In the genomic region with DNA sequence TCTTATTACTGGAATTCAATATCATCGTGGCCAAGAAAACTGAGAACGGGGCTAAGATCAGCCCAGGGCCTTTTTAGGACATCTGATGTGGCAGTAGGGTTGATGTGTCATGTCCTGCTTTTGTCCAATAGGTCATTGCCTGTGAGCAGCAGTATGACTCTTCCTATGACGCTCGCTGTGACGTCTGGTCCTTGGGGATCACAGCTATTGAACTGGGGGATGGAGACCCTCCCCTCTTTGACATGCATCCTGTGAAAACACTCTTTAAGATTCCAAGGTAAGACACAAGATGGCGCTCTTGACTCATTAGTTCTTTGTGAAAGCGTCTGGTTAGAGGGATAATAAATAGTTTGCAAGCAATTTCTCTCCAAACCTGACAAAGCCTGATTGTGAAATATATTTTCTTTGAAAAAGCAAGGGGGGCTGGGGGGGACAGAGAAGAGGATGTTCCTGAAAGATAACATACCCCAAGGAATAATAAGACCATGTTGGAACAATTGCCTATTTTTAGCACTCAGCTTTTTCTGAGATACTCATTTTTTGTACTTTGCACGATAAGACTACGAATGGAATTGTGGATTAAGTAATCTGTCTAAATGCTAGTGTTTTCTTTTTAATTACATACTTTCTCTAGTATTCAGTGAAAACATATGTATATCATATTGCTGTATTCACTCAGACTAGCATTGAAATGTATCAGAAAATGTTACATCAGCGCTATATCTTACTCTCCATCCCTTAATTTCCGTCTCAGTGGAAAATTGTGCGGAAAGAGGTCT, we compare ENCODE assay signal across 8 cellular contexts. TPM values are rescaled to one million over a fixed set of nuclear protein-coding genes. Genes with fewer than 3 reads are reported as not detected.
DNase-seq lines count a peak whose midpoint lies in the region; ATAC-seq, FAIRE-seq and TF ChIP-seq lines count a peak whose summit lies in the region.

No MANE protein-coding gene starts in this region.

- H3K4me2 ChIP-seq in KMS-11, result no peak overlapping the region
- H3K4me2 ChIP-seq in H1 (ENCODE audit: insufficient read depth in 1 of 2, low read depth in 2 of 2, low read length in 2 of 2), result no peak overlapping the region

- H2AFZ ChIP-seq in KMS-11 (ENCODE audit: low read depth) (no peak overlapping the region), H1 (ENCODE audit: low read length) (no peak overlapping the region)

- H3K27me3 ChIP-seq in KMS-11 (ENCODE audit: insufficient read depth, low read depth) (no peaks in the 10 kb centered on the region), H1 (replicated peaks in 1 of 4; ENCODE audit: control insufficient read depth in 3 of 4, extremely low read depth in 1 of 4, insufficient read depth in 3 of 4, low read length in 3 of 4) (no peaks in the 10 kb centered on the region)

- no peak overlapping the region for H3K18ac ChIP-seq in H1 (ENCODE audit: extremely low read depth, low read length)

- H3K79me1 ChIP-seq in H1 (ENCODE audit: low read depth, low read length), result no peaks in the 10 kb centered on the region

- intact Hi-C loops in activated CD4-positive, alpha-beta memory T cell treated with anti-CD3 and anti-CD28 coated beads for 36 hours (cut with micrococcal nuclease), result loop anchor here (2.0 kb wide), 2 partner anchors 127 to 577 kb away; no protein-coding TSS in a partner anchor

- H3K9ac ChIP-seq in KMS-11, result no peak overlapping the region
- H3K9ac ChIP-seq in H1 (replicated peaks in 1 of 4; ENCODE audit: extremely low read depth in 1 of 4, low read depth in 3 of 4, low read length in 3 of 4), result no peak overlapping the region

- TF ChIP-seq CTCF in KMS-11 (conservative IDR thresholded peaks at IDR 0.05; ENCODE audit: low read depth, low read length) (peak; percentile 83), H1 (IDR thresholded peaks at IDR 0.05; ENCODE audit: control extremely low read depth in 1 of 3, insufficient read depth in 1 of 3, low read depth in 1 of 3, low read length in 3 of 3) (peak in 2 of 3 experiments; percentile 69 to 72; a peak in 3 of 4 replicates), nephron progenitor cell (IDR thresholded peaks at IDR 0.05) (peak; percentile 66)

- H4K5ac ChIP-seq in H1 (ENCODE audit: insufficient read length, low read depth, low read length), result no peak overlapping the region

- H3K4me1 ChIP-seq in KMS-11 (ENCODE audit: low read depth, poor library complexity, severe bottlenecking), result peaks cover 2% of the 10 kb centered on the region
- H3K4me1 ChIP-seq in H1 (replicated peaks in 1 of 4; ENCODE audit: control insufficient read depth in 3 of 4, insufficient read depth in 4 of 4, low read length in 3 of 4), result peaks cover 0 to 4% (median 1%) of the 10 kb centered on the region in 4 experiments; a peak in 2 of 7 replicates

- no peaks in the 10 kb centered on the region for H3K9me3 ChIP-seq in H1 (ENCODE audit: insufficient read depth in 2 of 2, low read depth in 1 of 2, low read length in 1 of 2)

- H2BK20ac ChIP-seq in H1 (ENCODE audit: low read length), result no peak overlapping the region; the same call in 1 of the 2 replicates

- H4K20me1 ChIP-seq in KMS-11 (ENCODE audit: insufficient read depth) (no peaks in the 10 kb centered on the region), H1 (replicated peaks in 1 of 2; ENCODE audit: control insufficient read depth in 1 of 2, insufficient read depth in 2 of 2, low read length in 2 of 2) (no peaks in the 10 kb centered on the region)

- no peak overlapping the region for H2AK5ac ChIP-seq in H1 (ENCODE audit: low read depth, low read length)

- H3K36me3 Mint-ChIP-seq in activated CD4-positive, alpha-beta memory T cell treated with anti-CD3 and anti-CD28 coated beads for 36 hours, result no peaks in the 10 kb centered on the region
- H3K36me3 Mint-ChIP-seq in activated CD4-positive, alpha-beta memory T cell treated with anti-CD3 and anti-CD28 coated beads, Interleukin-2, amount 10 ng/mL, durations not matched to agents 7 days and 5 days (ENCODE audit: low read depth), result no peaks in the 10 kb centered on the region
- no peaks in the 10 kb centered on the region for H3K36me3 Mint-ChIP-seq in nephron progenitor cell (ENCODE audit: low read depth)

- H3K4me3 ChIP-seq in KMS-11 (IDR thresholded peaks at IDR 0.05; ENCODE audit: insufficient read depth, low read depth, low read length), result no peak overlapping the region
- H3K4me3 ChIP-seq in H1 (ENCODE audit: extremely low read depth in 1 of 4, insufficient read depth in 2 of 4, low read depth in 3 of 4, low read length in 4 of 4), result no peak overlapping the region

- H3K56ac ChIP-seq in H1 (replicated peaks; ENCODE audit: insufficient read length, low read depth, low read length), result no peak overlapping the region

- no peak for TF ChIP-seq POLR2A in H1 (IDR thresholded peaks at IDR 0.05; ENCODE audit: control extremely low read depth in 1 of 2, low read depth in 2 of 2, low read length in 2 of 2)

- H3K27me3 Mint-ChIP-seq in activated CD4-positive, alpha-beta memory T cell treated with anti-CD3 and anti-CD28 coated beads for 36 hours, result peaks cover 13% of the 10 kb centered on the region
- peaks cover 19% of the 10 kb centered on the region for H3K27me3 Mint-ChIP-seq in activated CD4-positive, alpha-beta memory T cell treated with anti-CD3 and anti-CD28 coated beads, Interleukin-2, amount 10 ng/mL, durations not matched to agents 7 days and 5 days
- peaks cover 10% of the 10 kb centered on the region for H3K27me3 Mint-ChIP-seq in nephron progenitor cell (ENCODE audit: low read depth, poor library complexity)

- H3K27ac ChIP-seq in KMS-11 (no peak overlapping the region), H1 (ENCODE audit: low read depth, low read length) (no peak overlapping the region)

- H3K4ac ChIP-seq in H1 (replicated peaks; ENCODE audit: insufficient read length, low read depth, low read length), result no peak overlapping the region

- POLR2A ChIA-PET in activated CD4-positive, alpha-beta memory T cell treated with anti-CD3 and anti-CD28 coated beads for 36 hours (lab: Charles Lee), result no interaction called here
- POLR2A ChIA-PET in activated CD4-positive, alpha-beta memory T cell treated with anti-CD3 and anti-CD28 coated beads, Interleukin-2, amount 10 ng/mL, durations not matched to agents 7 days and 5 days (lab: Charles Lee), result no interaction called here
- POLR2A ChIA-PET in H1 (lab: Charles Lee; ENCODE audit: partially characterized antibody), result interaction anchor here (0.9 kb wide), 1 partner anchor 531 kb away, joined by 3 read pairs; no protein-coding TSS in a partner anchor

- H3K79me2 ChIP-seq in KMS-11 (ENCODE audit: insufficient read depth, low read depth) (no peaks in the 10 kb centered on the region), H1 (ENCODE audit: control insufficient read depth in 1 of 2, insufficient read depth in 2 of 2, low read length in 2 of 2) (no peaks in the 10 kb centered on the region)

- WGBS in H1 (ENCODE audit: extremely low coverage in 1 of 2, insufficient coverage in 1 of 2, insufficient read length in 1 of 2, insufficient replicate concordance in 2 of 2, low coverage in 1 of 2, low lambda C conversion rate in 2 of 2, missing lambda C conversion rate in 1 of 2), 2 experiments, result 61% methylated on average over 12 of the region's 12 CpGs; no CpG with 5 or more reads in 1 of the 2 experiments

- H3K9me3 Mint-ChIP-seq in activated CD4-positive, alpha-beta memory T cell treated with anti-CD3 and anti-CD28 coated beads for 36 hours, result no peaks in the 10 kb centered on the region
- H3K9me3 Mint-ChIP-seq in activated CD4-positive, alpha-beta memory T cell treated with anti-CD3 and anti-CD28 coated beads, Interleukin-2, amount 10 ng/mL, durations not matched to agents 7 days and 5 days, result no peaks in the 10 kb centered on the region
- no peaks in the 10 kb centered on the region for H3K9me3 Mint-ChIP-seq in nephron progenitor cell

- peak; percentile 86 to 94 for TF ChIP-seq RAD21 in H1 (IDR thresholded peaks at IDR 0.05 in 1 of 2, conservative IDR thresholded peaks at IDR 0.05 in 1 of 2; ENCODE audit: low read depth in 2 of 2, low read length in 2 of 2)

- no peak overlapping the region for H2BK12ac ChIP-seq in H1 (ENCODE audit: low read depth, low read length)

- H3K27ac Mint-ChIP-seq in activated CD4-positive, alpha-beta memory T cell treated with anti-CD3 and anti-CD28 coated beads for 36 hours, result no peak overlapping the region
- no peak overlapping the region for H3K27ac Mint-ChIP-seq in activated CD4-positive, alpha-beta memory T cell treated with anti-CD3 and anti-CD28 coated beads, Interleukin-2, amount 10 ng/mL, durations not matched to agents 7 days and 5 days
- H3K27ac Mint-ChIP-seq in nephron progenitor cell, result no peak overlapping the region

- peak; percentile 96 for FAIRE-seq in H1 (lab: Jason Lieb, UNC)

- H2BK120ac ChIP-seq in H1 (replicated peaks; ENCODE audit: low read depth, low read length), result no peak overlapping the region

- no peak overlapping the region for H3K4me3 Mint-ChIP-seq in activated CD4-positive, alpha-beta memory T cell treated with anti-CD3 and anti-CD28 coated beads for 36 hours
- H3K4me3 Mint-ChIP-seq in activated CD4-positive, alpha-beta memory T cell treated with anti-CD3 and anti-CD28 coated beads, Interleukin-2, amount 10 ng/mL, durations not matched to agents 7 days and 5 days, result no peak overlapping the region
- no peak overlapping the region for H3K4me3 Mint-ChIP-seq in nephron progenitor cell

- H3K14ac ChIP-seq in H1 (ENCODE audit: insufficient read length), result no peak overlapping the region

- no peak overlapping the region for H3K23ac ChIP-seq in H1 (ENCODE audit: insufficient read length)

- ATAC-seq in HG02970 (IDR thresholded peaks at IDR 0.05; ENCODE audit: low FRiP score, unreplicated experiment) (no peak), GM21515 (IDR thresholded peaks at IDR 0.05; ENCODE audit: unreplicated experiment) (no peak)

- no peak overlapping the region for H2BK15ac ChIP-seq in H1 (ENCODE audit: low read length)

- no peaks in the 10 kb centered on the region for H3K4me1 Mint-ChIP-seq in activated CD4-positive, alpha-beta memory T cell treated with anti-CD3 and anti-CD28 coated beads for 36 hours (ENCODE audit: low read depth)
- H3K4me1 Mint-ChIP-seq in activated CD4-positive, alpha-beta memory T cell treated with anti-CD3 and anti-CD28 coated beads, Interleukin-2, amount 10 ng/mL, durations not matched to agents 7 days and 5 days, result no peaks in the 10 kb centered on the region
- H3K4me1 Mint-ChIP-seq in nephron progenitor cell, result peaks cover 42% of the 10 kb centered on the region

- no peak for TF ChIP-seq EP300 in H1 (IDR thresholded peaks at IDR 0.05; ENCODE audit: borderline replicate concordance in 1 of 2, low read depth in 2 of 2, low read length in 2 of 2)

- H4K91ac ChIP-seq in H1 (replicated peaks; ENCODE audit: insufficient read length, low read length), result no peak overlapping the region

- H2BK5ac ChIP-seq in H1 (ENCODE audit: low read depth, low read length), result no peak overlapping the region

- H4K8ac ChIP-seq in H1 (ENCODE audit: extremely low read depth, insufficient read depth, low read length), result no peak overlapping the region

- no peaks in the 10 kb centered on the region for H3K36me3 ChIP-seq in KMS-11 (ENCODE audit: insufficient read depth)
- no peaks in the 10 kb centered on the region for H3K36me3 ChIP-seq in H1 (ENCODE audit: control insufficient read depth in 2 of 4, insufficient read depth in 4 of 4, low read length in 3 of 4)

- no peaks in the 10 kb centered on the region for H3K23me2 ChIP-seq in H1 (ENCODE audit: low read depth, low read length)

- peak; percentile 18 for DNase-seq in activated CD4-positive, alpha-beta memory T cell treated with anti-CD3 and anti-CD28 coated beads for 36 hours
- no peak for DNase-seq in activated CD4-positive, alpha-beta memory T cell treated with anti-CD3 and anti-CD28 coated beads, Interleukin-2, amount 10 ng/mL, durations not matched to agents 7 days and 5 days
- DNase-seq in OCI-M1 (lab: John Stamatoyannopoulos, UW), result peak; percentile 92
- DNase-seq in H1 (ENCODE audit: low read depth in 1 of 2, low spot score in 2 of 2), result peak in 1 of 2 experiments; percentile 55
- peak; percentile 66 for DNase-seq in nephron progenitor cell

- CTCF ChIA-PET in activated CD4-positive, alpha-beta memory T cell treated with anti-CD3 and anti-CD28 coated beads for 36 hours (lab: Charles Lee), result interaction anchor here (0.5 to 1.8 kb wide), 9 partner anchors 12 to 692 kb away, joined by 3 to 10 read pairs (median 4); no protein-coding TSS in a partner anchor
- CTCF ChIA-PET in activated CD4-positive, alpha-beta memory T cell treated with anti-CD3 and anti-CD28 coated beads, Interleukin-2, amount 10 ng/mL, durations not matched to agents 7 days and 5 days (lab: Charles Lee), result interaction anchor here (0.7 to 1.1 kb wide), 3 partner anchors 19 to 577 kb away, joined by 3 to 4 read pairs (median 3); no protein-coding TSS in a partner anchor
- CTCF ChIA-PET in H1 (lab: Charles Lee; ENCODE audit: partially characterized antibody), result interaction anchor here (0.6 to 3.3 kb wide), 53 partner anchors 9 to 752 kb away, joined by 3 to 39 read pairs (median 3); a partner anchor contains a TSS

RNA-seq across cellular contexts. Expression of a gene that starts 58.1 kb away (rescaled TPM):
- total RNA-seq in activated CD4-positive, alpha-beta memory T cell treated with anti-CD3 and anti-CD28 coated beads for 36 hours, result under 1 TPM; 0.48 TPM
- total RNA-seq in activated CD4-positive, alpha-beta memory T cell treated with anti-CD3 and anti-CD28 coated beads, Interleukin-2, amount 10 ng/mL, durations not matched to agents 7 days and 5 days, result under 1 TPM; 0.18 to 0.38 TPM
- 0.19 and 0.27 TPM in 2 replicates for total RNA-seq in H1 (2021; fragmentation: NEBNext Ultra II Directional; extraction: Animal tissue kit (Norgen Biotek cat#: 25700))
- 0.11 and 0.17 TPM in 2 replicates for polyA plus RNA-seq in H1 (2011; rRNA removed)
- 0.16 TPM for polyA plus RNA-seq in H1 (2011; cell fraction: cytosol; rRNA removed)
- polyA plus RNA-seq in H1 (2011; cell fraction: nucleus; rRNA removed), result 0.19 TPM
- 0.13 to 0.29 TPM (median 0.17 TPM) in 4 replicates for polyA plus RNA-seq in H1 (2012, experiment 1 of 2)
- polyA plus RNA-seq in H1 (2012, experiment 2 of 2), result not detected
- polyA plus RNA-seq in H1 (2013, experiment 1 of 2), result 0.12 TPM
- 0.15 TPM for polyA plus RNA-seq in H1 (2013, experiment 2 of 2)
- polyA minus RNA-seq in H1 (2011; rRNA and poly(A)+ RNA removed), result 0.98 and 1.4 TPM in 2 replicates
- polyA minus RNA-seq in H1 (2011; cell fraction: cytosol; rRNA and poly(A)+ RNA removed), result 0.22 TPM
- polyA minus RNA-seq in H1 (2011; cell fraction: nucleus; rRNA and poly(A)+ RNA removed), result 1.2 TPM
